Comparison of ENCODE assay signal across 8 cellular contexts in the genomic region with DNA sequence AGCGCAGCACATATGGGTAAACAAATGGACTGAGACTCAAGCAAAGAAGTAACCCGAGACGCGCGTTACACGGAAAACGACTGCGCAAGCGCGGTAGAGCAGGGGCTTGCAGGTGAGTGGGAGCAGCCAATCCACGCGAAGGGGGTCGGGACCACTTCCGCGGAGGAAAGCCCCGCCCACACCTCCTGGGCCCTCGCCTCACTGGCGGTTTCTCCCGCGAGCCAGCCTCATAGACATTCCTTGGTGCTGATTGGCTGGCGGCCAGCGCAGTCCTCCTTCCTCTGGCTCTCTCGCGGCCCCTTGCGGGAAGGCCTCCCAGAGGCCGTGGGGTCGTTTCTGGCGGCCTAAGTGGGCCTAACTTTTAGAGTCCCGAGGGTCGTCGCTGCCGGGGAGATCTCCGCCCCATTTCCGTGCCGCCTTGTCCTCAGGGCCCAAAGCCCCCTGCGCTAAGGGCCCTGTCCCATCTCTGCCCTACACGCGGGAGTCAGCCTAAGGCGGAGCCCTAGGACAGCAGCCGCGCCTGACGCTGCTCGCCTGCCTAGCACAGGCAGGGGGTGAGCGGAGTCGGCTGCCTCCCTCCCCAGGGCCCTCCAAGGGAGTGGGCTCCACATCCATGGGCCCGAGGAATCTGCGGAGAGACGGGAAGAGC. TPM values are rescaled to one million over a fixed set of nuclear protein-coding genes. Genes with fewer than 3 reads are reported as not detected.
A peak's percentile ranks its signal among the peaks of the same experiment; 100 is the strongest.
DNase-seq lines count a peak whose midpoint lies in the region; ATAC-seq lines count a peak whose summit lies in the region.

No MANE protein-coding gene starts in this region.

- no peaks in the 10 kb centered on the region for H3K36me3 ChIP-seq in BLaER1

- H3K4me3 ChIP-seq in BLaER1: peak overlapping the region; percentile 70

- peaks cover 20% of the 10 kb centered on the region for H3K4me1 Mint-ChIP-seq in activated T-helper 2 cell treated with anti-CD3 and anti-CD28 coated beads, Interferon-gamma antibody, Interleukin-2, Interleukin-4, amounts not matched to agents 10 μg/mL and 5 μg/mL and 100 μg/mL, durations not matched to agents 14 hours and 24 hours and 36 hours (ENCODE audit: low read depth)
- peaks cover 15 to 31% (median 30%) of the 10 kb centered on the region in 4 donors for H3K4me1 Mint-ChIP-seq in naive thymus-derived CD8-positive, alpha-beta T cell
- peaks cover 16% of the 10 kb centered on the region for H3K4me1 Mint-ChIP-seq in stimulated activated memory B cell treated with anti-CD40 and anti-IgM and Interleukin-4, amounts not matched to agents 10 μg/mL and 1 μg/mL and 100 μg/mL, for 72 hours

- H3K27me3 Mint-ChIP-seq in activated T-helper 2 cell treated with anti-CD3 and anti-CD28 coated beads, Interferon-gamma antibody, Interleukin-2, Interleukin-4, amounts not matched to agents 10 μg/mL and 5 μg/mL and 100 μg/mL, durations not matched to agents 14 hours and 24 hours and 36 hours (ENCODE audit: low read depth): no peaks in the 10 kb centered on the region
- H3K27me3 Mint-ChIP-seq in naive thymus-derived CD8-positive, alpha-beta T cell: peaks cover 0 to 2% (median 0%) of the 10 kb centered on the region in 5 donors
- no peaks in the 10 kb centered on the region for H3K27me3 Mint-ChIP-seq in stimulated activated memory B cell treated with anti-CD40 and anti-IgM and Interleukin-4, amounts not matched to agents 10 μg/mL and 1 μg/mL and 100 μg/mL, for 72 hours

- H4K20me1 ChIP-seq in BLaER1: no peaks in the 10 kb centered on the region

- H3K27me3 ChIP-seq in BLaER1: no peaks in the 10 kb centered on the region

- POLR2A ChIA-PET in naive thymus-derived CD8-positive, alpha-beta T cell (lab: Charles Lee): interaction anchor here (0.6 to 3.1 kb wide), 14 partner anchors 10 to 287 kb away, joined by 3 to 19 read pairs (median 3); a partner anchor contains a TSS

- peak overlapping the region; percentile 97 for H3K4me3 Mint-ChIP-seq in activated T-helper 2 cell treated with anti-CD3 and anti-CD28 coated beads, Interferon-gamma antibody, Interleukin-2, Interleukin-4, amounts not matched to agents 10 μg/mL and 5 μg/mL and 100 μg/mL, durations not matched to agents 14 hours and 24 hours and 36 hours (ENCODE audit: low read depth)
- H3K4me3 Mint-ChIP-seq in naive thymus-derived CD8-positive, alpha-beta T cell: peak overlapping the region; percentile 84 to 100 (median 97)
- H3K4me3 Mint-ChIP-seq in stimulated activated memory B cell treated with anti-CD40 and anti-IgM and Interleukin-4, amounts not matched to agents 10 μg/mL and 1 μg/mL and 100 μg/mL, for 72 hours: peak overlapping the region; percentile 93

- peak overlapping the region; percentile 62 for H3K4me2 ChIP-seq in BLaER1

- peaks cover 13% of the 10 kb centered on the region for H3K36me3 Mint-ChIP-seq in activated T-helper 2 cell treated with anti-CD3 and anti-CD28 coated beads, Interferon-gamma antibody, Interleukin-2, Interleukin-4, amounts not matched to agents 10 μg/mL and 5 μg/mL and 100 μg/mL, durations not matched to agents 14 hours and 24 hours and 36 hours (ENCODE audit: low read depth)
- H3K36me3 Mint-ChIP-seq in naive thymus-derived CD8-positive, alpha-beta T cell: no peaks in the 10 kb centered on the region
- no peaks in the 10 kb centered on the region for H3K36me3 Mint-ChIP-seq in stimulated activated memory B cell treated with anti-CD40 and anti-IgM and Interleukin-4, amounts not matched to agents 10 μg/mL and 1 μg/mL and 100 μg/mL, for 72 hours

- intact Hi-C loops in activated T-helper 2 cell treated with anti-CD3 and anti-CD28 coated beads, Interferon-gamma antibody, Interleukin-2, Interleukin-4, amounts not matched to agents 10 μg/mL and 5 μg/mL and 100 μg/mL, durations not matched to agents 14 hours and 24 hours and 36 hours (cut with micrococcal nuclease): loop anchor here (1.0 to 5.0 kb wide), 3 partner anchors 35 to 579 kb away; no protein-coding TSS in a partner anchor

- peak overlapping the region; percentile 83 for H3K27ac ChIP-seq in BLaER1

- peaks cover 24% of the 10 kb centered on the region for H3K4me1 ChIP-seq in BLaER1

- ATAC-seq in GM19351 (IDR thresholded peaks at IDR 0.05; ENCODE audit: unreplicated experiment): peak; percentile 93
- peak; percentile 95 for ATAC-seq in HG03558 (IDR thresholded peaks at IDR 0.05; ENCODE audit: extremely low read depth, unreplicated experiment)
- peak; percentile 97 to 98 for ATAC-seq in naive thymus-derived CD8-positive, alpha-beta T cell
- ATAC-seq in stimulated activated memory B cell treated with anti-CD40 and anti-IgM and Interleukin-4, amounts not matched to agents 10 μg/mL and 1 μg/mL and 100 μg/mL, for 72 hours: peak; percentile 98

- DNase-seq in NOMO-1 (lab: John Stamatoyannopoulos, UW; ENCODE audit: unreplicated experiment in 2 of 2): peak; percentile 96 to 98
- DNase-seq in activated T-helper 2 cell treated with anti-CD3 and anti-CD28 coated beads, Interferon-gamma antibody, Interleukin-2, Interleukin-4, amounts not matched to agents 10 μg/mL and 5 μg/mL and 100 μg/mL, durations not matched to agents 14 hours and 24 hours and 36 hours (ENCODE audit: low spot score): peak; percentile 97
- DNase-seq in fibroblast of peridontal ligament (ENCODE audit: extremely low read depth): peak; percentile 58
- DNase-seq in naive thymus-derived CD8-positive, alpha-beta T cell: peak; percentile 91 to 99 (median 96)

- no peaks in the 10 kb centered on the region for H3K9me3 Mint-ChIP-seq in activated T-helper 2 cell treated with anti-CD3 and anti-CD28 coated beads, Interferon-gamma antibody, Interleukin-2, Interleukin-4, amounts not matched to agents 10 μg/mL and 5 μg/mL and 100 μg/mL, durations not matched to agents 14 hours and 24 hours and 36 hours
- no peaks in the 10 kb centered on the region for H3K9me3 Mint-ChIP-seq in naive thymus-derived CD8-positive, alpha-beta T cell
- no peaks in the 10 kb centered on the region for H3K9me3 Mint-ChIP-seq in stimulated activated memory B cell treated with anti-CD40 and anti-IgM and Interleukin-4, amounts not matched to agents 10 μg/mL and 1 μg/mL and 100 μg/mL, for 72 hours

- H3K9ac ChIP-seq in BLaER1: peak overlapping the region; percentile 69

- H3K9me3 ChIP-seq in BLaER1: peaks cover 7% of the 10 kb centered on the region; the same call in 1 of the 2 replicates

- H3K27ac Mint-ChIP-seq in activated T-helper 2 cell treated with anti-CD3 and anti-CD28 coated beads, Interferon-gamma antibody, Interleukin-2, Interleukin-4, amounts not matched to agents 10 μg/mL and 5 μg/mL and 100 μg/mL, durations not matched to agents 14 hours and 24 hours and 36 hours: peak overlapping the region; percentile 97
- H3K27ac Mint-ChIP-seq in naive thymus-derived CD8-positive, alpha-beta T cell: peak overlapping the region; percentile 95 to 99 (median 97)
- peak overlapping the region; percentile 94 for H3K27ac Mint-ChIP-seq in stimulated activated memory B cell treated with anti-CD40 and anti-IgM and Interleukin-4, amounts not matched to agents 10 μg/mL and 1 μg/mL and 100 μg/mL, for 72 hours

RNA-seq across cellular contexts. Expression of a gene that starts 9.1 kb away (rescaled TPM):
- not detected in 2 replicates for total RNA-seq in activated T-helper 2 cell treated with anti-CD3 and anti-CD28 coated beads, Interferon-gamma antibody, Interleukin-2, Interleukin-4, amounts not matched to agents 10 μg/mL and 5 μg/mL and 100 μg/mL, durations not matched to agents 14 hours and 24 hours and 36 hours
- not detected for total RNA-seq in naive thymus-derived CD8-positive, alpha-beta T cell
- not detected for polyA plus RNA-seq in naive thymus-derived CD8-positive, alpha-beta T cell

RNA-seq across cellular contexts. Expression of a gene that starts 46.7 kb away (rescaled TPM):
- 503 and 520 TPM in 2 replicates for total RNA-seq in activated T-helper 2 cell treated with anti-CD3 and anti-CD28 coated beads, Interferon-gamma antibody, Interleukin-2, Interleukin-4, amounts not matched to agents 10 μg/mL and 5 μg/mL and 100 μg/mL, durations not matched to agents 14 hours and 24 hours and 36 hours
- total RNA-seq in naive thymus-derived CD8-positive, alpha-beta T cell: 100 to 1,000 TPM; 155 to 168 TPM
- polyA plus RNA-seq in naive thymus-derived CD8-positive, alpha-beta T cell: 100 to 1,000 TPM; 160 to 202 (median 174) TPM

Comparison
In these comparisons a context has a peak if more than half of its experiments do, and no peak if none do; other contexts are left out.
1. Peak in every context shown above with its lines: DNase-seq, ATAC-seq, H3K4me3 ChIP-seq and H3K27ac ChIP-seq.